14 cellular contexts compared by ENCODE assay signal in the genomic region with DNA sequence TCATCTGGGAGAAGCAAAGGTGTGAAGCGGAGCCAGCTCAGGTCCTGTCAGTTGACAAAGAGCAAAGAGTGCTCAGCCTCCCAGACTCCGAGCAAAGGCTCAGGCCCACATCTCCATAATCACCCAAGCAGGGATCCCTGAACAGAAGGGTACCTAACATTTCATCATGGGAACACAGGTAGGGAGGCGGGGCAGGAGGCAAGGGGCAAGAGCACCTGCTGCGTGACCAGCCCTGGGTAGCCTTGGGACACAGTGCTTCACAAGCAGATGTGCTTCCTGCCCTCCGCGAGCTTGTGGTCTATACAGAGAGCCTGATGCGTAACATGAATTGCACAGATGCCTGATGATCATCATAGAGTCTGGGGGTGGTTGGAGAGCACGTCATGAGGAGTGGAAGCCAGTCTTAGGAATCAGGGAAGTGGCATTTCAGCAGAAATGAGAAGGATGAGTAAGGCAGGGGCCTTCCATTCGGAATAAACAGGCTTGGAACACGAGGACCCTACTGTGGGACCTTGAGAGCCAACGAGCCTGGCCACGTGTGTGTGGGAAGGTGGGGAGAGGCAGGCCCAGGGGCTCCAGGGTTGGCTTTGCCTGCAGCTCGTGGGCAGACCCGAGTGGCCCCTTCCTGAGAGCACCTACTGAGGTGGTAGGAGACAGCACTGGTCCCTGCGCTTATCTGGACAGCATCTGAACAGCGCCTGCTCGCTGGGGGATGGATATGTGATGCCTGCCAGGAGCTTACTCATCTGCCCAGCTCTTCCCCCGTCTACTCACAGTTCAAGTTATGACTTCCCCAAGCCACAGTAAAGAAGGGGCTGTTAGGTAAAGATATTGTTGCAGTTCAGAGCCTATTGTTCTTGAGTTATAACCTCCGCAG.
A peak's percentile ranks its signal among the peaks of the same experiment; 100 is the strongest.
DNase-seq lines count a peak whose midpoint lies in the region; ATAC-seq and TF ChIP-seq lines count a peak whose summit lies in the region.
"Had no signal": no experiment of that assay in that cellular context is flagged by ENCODE, and none has a peak within 500 bp of the region (broad histone marks: within the 10 kb centered on the region; RNA-seq: fewer than 3 reads in every experiment).

No MANE protein-coding gene starts in this region.

- no peaks in the 10 kb centered on the region for H3K27me3 ChIP-seq in MG63
- no peaks in the 10 kb centered on the region for H3K27me3 ChIP-seq in prostate gland (replicated peaks; ENCODE audit: insufficient read depth)
- H3K27me3 ChIP-seq: upper lobe of left lung had no signal

- H3K27ac Mint-ChIP-seq in activated CD4-positive, alpha-beta memory T cell treated with anti-CD3 and anti-CD28 coated beads for 36 hours = no peak overlapping the region
- no peak overlapping the region for H3K27ac Mint-ChIP-seq in activated CD4-positive, alpha-beta memory T cell treated with anti-CD3 and anti-CD28 coated beads, Interleukin-2, amount 10 ng/mL, durations not matched to agents 7 days and 5 days
- H3K27ac Mint-ChIP-seq in stimulated activated effector memory CD8-positive, alpha-beta T cell treated with anti-CD3 and anti-CD28 coated beads, Interleukin-12 subunit alpha, Interleukin-12 subunit beta, amount 100 ng/mL, for 72 hours = peak overlapping the region; percentile 30

- TF ChIP-seq CTCF in choroid plexus epithelial cell (conservative IDR thresholded peaks at IDR 0.05; ENCODE audit: low read depth, low read length) = no peak
- no peak for TF ChIP-seq CTCF in prostate gland (IDR thresholded peaks at IDR 0.05)

- H3K36me3 Mint-ChIP-seq in activated CD4-positive, alpha-beta memory T cell treated with anti-CD3 and anti-CD28 coated beads for 36 hours = peaks cover 29% of the 10 kb centered on the region
- peaks cover 35% of the 10 kb centered on the region for H3K36me3 Mint-ChIP-seq in activated CD4-positive, alpha-beta memory T cell treated with anti-CD3 and anti-CD28 coated beads, Interleukin-2, amount 10 ng/mL, durations not matched to agents 7 days and 5 days (ENCODE audit: low read depth)
- peaks cover 23% of the 10 kb centered on the region for H3K36me3 Mint-ChIP-seq in stimulated activated effector memory CD8-positive, alpha-beta T cell treated with anti-CD3 and anti-CD28 coated beads, Interleukin-12 subunit alpha, Interleukin-12 subunit beta, amount 100 ng/mL, for 72 hours

- peaks cover 5% of the 10 kb centered on the region for H3K9me3 Mint-ChIP-seq in activated CD4-positive, alpha-beta memory T cell treated with anti-CD3 and anti-CD28 coated beads for 36 hours
- H3K9me3 Mint-ChIP-seq in activated CD4-positive, alpha-beta memory T cell treated with anti-CD3 and anti-CD28 coated beads, Interleukin-2, amount 10 ng/mL, durations not matched to agents 7 days and 5 days = no peaks in the 10 kb centered on the region
- no peaks in the 10 kb centered on the region for H3K9me3 Mint-ChIP-seq in stimulated activated effector memory CD8-positive, alpha-beta T cell treated with anti-CD3 and anti-CD28 coated beads, Interleukin-12 subunit alpha, Interleukin-12 subunit beta, amount 100 ng/mL, for 72 hours

- peaks cover 23% of the 10 kb centered on the region for H3K4me1 Mint-ChIP-seq in activated CD4-positive, alpha-beta memory T cell treated with anti-CD3 and anti-CD28 coated beads for 36 hours (ENCODE audit: low read depth)
- peaks cover 14% of the 10 kb centered on the region for H3K4me1 Mint-ChIP-seq in activated CD4-positive, alpha-beta memory T cell treated with anti-CD3 and anti-CD28 coated beads, Interleukin-2, amount 10 ng/mL, durations not matched to agents 7 days and 5 days
- peaks cover 41% of the 10 kb centered on the region for H3K4me1 Mint-ChIP-seq in stimulated activated effector memory CD8-positive, alpha-beta T cell treated with anti-CD3 and anti-CD28 coated beads, Interleukin-12 subunit alpha, Interleukin-12 subunit beta, amount 100 ng/mL, for 72 hours

- H3K9me3 ChIP-seq in MG63 (peaks cover 5% of the 10 kb centered on the region), prostate gland (no peaks in the 10 kb centered on the region)
- H3K9me3 ChIP-seq: upper lobe of left lung had no signal

- intact Hi-C loops in activated CD4-positive, alpha-beta memory T cell treated with anti-CD3 and anti-CD28 coated beads for 36 hours (cut with micrococcal nuclease) = no loop called here
- intact Hi-C loops in prostate gland (cut with DNase I) = no loop called here

- TF ChIP-seq POLR2A in prostate gland (IDR thresholded peaks at IDR 0.05) = no peak

- no peaks in the 10 kb centered on the region for H3K4me1 ChIP-seq in prostate gland (replicated peaks)

- CTCF ChIA-PET in activated CD4-positive, alpha-beta memory T cell treated with anti-CD3 and anti-CD28 coated beads for 36 hours (lab: Charles Lee) = no interaction called here
- CTCF ChIA-PET in activated CD4-positive, alpha-beta memory T cell treated with anti-CD3 and anti-CD28 coated beads, Interleukin-2, amount 10 ng/mL, durations not matched to agents 7 days and 5 days (lab: Charles Lee) = interaction anchor here (1.7 to 2.3 kb wide), 2 partner anchors 21 to 53 kb away, joined by 4 to 6 read pairs; no protein-coding TSS in a partner anchor

- POLR2A ChIA-PET in activated CD4-positive, alpha-beta memory T cell treated with anti-CD3 and anti-CD28 coated beads for 36 hours (lab: Charles Lee) = no interaction called here
- POLR2A ChIA-PET in activated CD4-positive, alpha-beta memory T cell treated with anti-CD3 and anti-CD28 coated beads, Interleukin-2, amount 10 ng/mL, durations not matched to agents 7 days and 5 days (lab: Charles Lee) = no interaction called here

- H3K36me3 ChIP-seq in MG63 (no peaks in the 10 kb centered on the region), prostate gland (no peaks in the 10 kb centered on the region)

- peak; percentile 75 for ATAC-seq in stimulated activated effector memory CD8-positive, alpha-beta T cell treated with anti-CD3 and anti-CD28 coated beads, Interleukin-12 subunit alpha, Interleukin-12 subunit beta, amount 100 ng/mL, for 72 hours
- ATAC-seq in HG03439 (IDR thresholded peaks at IDR 0.05; ENCODE audit: unreplicated experiment) (no peak), HG03571 (IDR thresholded peaks at IDR 0.05; ENCODE audit: unreplicated experiment) (no peak)

- no peak overlapping the region for H3K4me3 Mint-ChIP-seq in activated CD4-positive, alpha-beta memory T cell treated with anti-CD3 and anti-CD28 coated beads for 36 hours
- H3K4me3 Mint-ChIP-seq in activated CD4-positive, alpha-beta memory T cell treated with anti-CD3 and anti-CD28 coated beads, Interleukin-2, amount 10 ng/mL, durations not matched to agents 7 days and 5 days = no peak overlapping the region
- H3K4me3 Mint-ChIP-seq in stimulated activated effector memory CD8-positive, alpha-beta T cell treated with anti-CD3 and anti-CD28 coated beads, Interleukin-12 subunit alpha, Interleukin-12 subunit beta, amount 100 ng/mL, for 72 hours = no peak overlapping the region

- peak; percentile 24 for DNase-seq in activated CD4-positive, alpha-beta memory T cell treated with anti-CD3 and anti-CD28 coated beads for 36 hours
- DNase-seq in activated CD4-positive, alpha-beta memory T cell treated with anti-CD3 and anti-CD28 coated beads, Interleukin-2, amount 10 ng/mL, durations not matched to agents 7 days and 5 days = no peak
- peak; percentile 40 for DNase-seq in MG63
- DNase-seq in choroid plexus epithelial cell (ENCODE audit: low read depth) = peak; percentile 45
- DNase-seq in stimulated activated effector memory CD8-positive, alpha-beta T cell treated with anti-CD3 and anti-CD28 coated beads, Interleukin-12 subunit alpha, Interleukin-12 subunit beta, amount 100 ng/mL, for 72 hours (ENCODE audit: low spot score in 2 of 2) = no peak
- DNase-seq in prostate gland (ENCODE audit: low spot score) = no peak
- DNase-seq: ACHN, NCI-H1105, NCI-H2227 treated with DMSO at 0.1 percent for 48 hours, OCI-M1, upper lobe of left lung had no signal

- 75% methylated on average over 19 of the region's 19 CpGs for WGBS in prostate gland

- H3K27ac ChIP-seq in prostate gland = no peak overlapping the region
- H3K27ac ChIP-seq: HL-60, upper lobe of left lung had no signal

- H3K4me3 ChIP-seq in MG63 (no peak overlapping the region), choroid plexus epithelial cell (ENCODE audit: low read depth, low read length) (no peak overlapping the region), prostate gland (no peak overlapping the region)
- H3K4me3 ChIP-seq: upper lobe of left lung had no signal

- no peaks in the 10 kb centered on the region for H3K27me3 Mint-ChIP-seq in activated CD4-positive, alpha-beta memory T cell treated with anti-CD3 and anti-CD28 coated beads for 36 hours
- H3K27me3 Mint-ChIP-seq in activated CD4-positive, alpha-beta memory T cell treated with anti-CD3 and anti-CD28 coated beads, Interleukin-2, amount 10 ng/mL, durations not matched to agents 7 days and 5 days = no peaks in the 10 kb centered on the region

Comparison
In these comparisons a context has a peak if more than half of its experiments do, and no peak if none do; other contexts are left out.
1. DNase-seq: peak in activated CD4-positive, alpha-beta memory T cell treated with anti-CD3 and anti-CD28 coated beads for 36 hours (single experiment), MG63 (single experiment) and choroid plexus epithelial cell (single experiment); none in activated CD4-positive, alpha-beta memory T cell treated with anti-CD3 and anti-CD28 coated beads, Interleukin-2, amount 10 ng/mL, durations not matched to agents 7 days and 5 days (single experiment), stimulated activated effector memory CD8-positive, alpha-beta T cell treated with anti-CD3 and anti-CD28 coated beads, Interleukin-12 subunit alpha, Interleukin-12 subunit beta, amount 100 ng/mL, for 72 hours (0 of 2) and prostate gland (single experiment).